Comparison of ENCODE assay signal across 1 cellular context in the genomic region with DNA sequence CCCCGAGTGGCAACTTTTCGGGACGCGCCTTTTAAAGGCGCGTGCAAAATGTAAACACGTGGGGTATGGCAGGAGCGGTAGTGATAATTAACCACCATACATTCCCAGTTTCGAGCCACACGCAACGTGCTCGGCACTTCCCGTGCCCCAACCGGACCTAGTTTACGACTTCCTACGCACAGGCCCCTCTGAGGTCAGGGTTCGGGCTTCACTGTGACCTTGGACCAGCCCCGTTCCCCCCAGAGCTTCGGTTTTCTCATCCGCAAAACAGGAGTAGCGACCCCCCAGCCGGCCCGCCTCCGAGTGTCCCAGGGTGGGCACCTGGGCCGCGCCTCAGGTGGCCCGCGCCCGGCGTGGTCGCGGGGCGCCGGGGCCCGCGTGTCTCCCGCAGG.
TF ChIP-seq lines count a peak whose summit lies in the region.

No MANE protein-coding gene starts in this region.

TF ChIP-seq in GM12878, 131 proteins besides CTCF, POLR2A, EP300 and RAD21 (continues in another document):
- TF ChIP-seq TCF7 (IDR thresholded peaks at IDR 0.05; ENCODE audit: borderline replicate concordance) = no peak
- peak; percentile 57 for TF ChIP-seq RAD51 (IDR thresholded peaks at IDR 0.05)
- peak; percentile 49; the same call in 1 of the 2 replicates for TF ChIP-seq SPI1 (IDR thresholded peaks at IDR 0.05; ENCODE audit: borderline replicate concordance, insufficient read depth, low read depth, low read length)
- TF ChIP-seq STAT1 (conservative IDR thresholded peaks at IDR 0.05) = no peak
- TF ChIP-seq, protein P1, sequence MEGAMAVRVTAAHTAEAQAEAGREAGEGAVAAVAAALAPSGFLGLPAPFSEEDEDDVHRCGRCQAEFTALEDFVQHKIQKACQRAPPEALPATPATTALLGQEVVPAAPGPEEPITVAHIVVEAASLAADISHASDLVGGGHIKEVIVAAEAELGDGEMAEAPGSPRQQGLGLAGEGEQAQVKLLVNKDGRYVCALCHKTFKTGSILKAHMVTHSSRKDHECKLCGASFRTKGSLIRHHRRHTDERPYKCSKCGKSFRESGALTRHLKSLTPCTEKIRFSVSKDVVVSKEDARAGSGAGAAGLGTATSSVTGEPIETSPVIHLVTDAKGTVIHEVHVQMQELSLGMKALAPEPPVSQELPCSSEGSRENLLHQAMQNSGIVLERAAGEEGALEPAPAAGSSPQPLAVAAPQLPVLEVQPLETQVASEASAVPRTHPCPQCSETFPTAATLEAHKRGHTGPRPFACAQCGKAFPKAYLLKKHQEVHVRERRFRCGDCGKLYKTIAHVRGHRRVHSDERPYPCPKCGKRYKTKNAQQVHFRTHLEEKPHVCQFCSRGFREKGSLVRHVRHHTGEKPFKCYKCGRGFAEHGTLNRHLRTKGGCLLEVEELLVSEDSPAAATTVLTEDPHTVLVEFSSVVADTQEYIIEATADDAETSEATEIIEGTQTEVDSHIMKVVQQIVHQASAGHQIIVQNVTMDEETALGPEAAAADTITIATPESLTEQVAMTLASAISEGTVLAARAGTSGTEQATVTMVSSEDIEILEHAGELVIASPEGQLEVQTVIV (IDR thresholded peaks at IDR 0.05; ENCODE audit: borderline replicate concordance, partially characterized antibody) = no peak
- TF ChIP-seq EED (IDR thresholded peaks at IDR 0.05; ENCODE audit: low read depth) = peak; percentile 58; the same call in 1 of the 2 replicates
- peak; percentile 70; the same call in 1 of the 2 replicates for TF ChIP-seq MTA2 (IDR thresholded peaks at IDR 0.05; ENCODE audit: low read depth)
- TF ChIP-seq NR2F1 (conservative IDR thresholded peaks at IDR 0.05) = peak; percentile 97
- TF ChIP-seq, protein P2, sequence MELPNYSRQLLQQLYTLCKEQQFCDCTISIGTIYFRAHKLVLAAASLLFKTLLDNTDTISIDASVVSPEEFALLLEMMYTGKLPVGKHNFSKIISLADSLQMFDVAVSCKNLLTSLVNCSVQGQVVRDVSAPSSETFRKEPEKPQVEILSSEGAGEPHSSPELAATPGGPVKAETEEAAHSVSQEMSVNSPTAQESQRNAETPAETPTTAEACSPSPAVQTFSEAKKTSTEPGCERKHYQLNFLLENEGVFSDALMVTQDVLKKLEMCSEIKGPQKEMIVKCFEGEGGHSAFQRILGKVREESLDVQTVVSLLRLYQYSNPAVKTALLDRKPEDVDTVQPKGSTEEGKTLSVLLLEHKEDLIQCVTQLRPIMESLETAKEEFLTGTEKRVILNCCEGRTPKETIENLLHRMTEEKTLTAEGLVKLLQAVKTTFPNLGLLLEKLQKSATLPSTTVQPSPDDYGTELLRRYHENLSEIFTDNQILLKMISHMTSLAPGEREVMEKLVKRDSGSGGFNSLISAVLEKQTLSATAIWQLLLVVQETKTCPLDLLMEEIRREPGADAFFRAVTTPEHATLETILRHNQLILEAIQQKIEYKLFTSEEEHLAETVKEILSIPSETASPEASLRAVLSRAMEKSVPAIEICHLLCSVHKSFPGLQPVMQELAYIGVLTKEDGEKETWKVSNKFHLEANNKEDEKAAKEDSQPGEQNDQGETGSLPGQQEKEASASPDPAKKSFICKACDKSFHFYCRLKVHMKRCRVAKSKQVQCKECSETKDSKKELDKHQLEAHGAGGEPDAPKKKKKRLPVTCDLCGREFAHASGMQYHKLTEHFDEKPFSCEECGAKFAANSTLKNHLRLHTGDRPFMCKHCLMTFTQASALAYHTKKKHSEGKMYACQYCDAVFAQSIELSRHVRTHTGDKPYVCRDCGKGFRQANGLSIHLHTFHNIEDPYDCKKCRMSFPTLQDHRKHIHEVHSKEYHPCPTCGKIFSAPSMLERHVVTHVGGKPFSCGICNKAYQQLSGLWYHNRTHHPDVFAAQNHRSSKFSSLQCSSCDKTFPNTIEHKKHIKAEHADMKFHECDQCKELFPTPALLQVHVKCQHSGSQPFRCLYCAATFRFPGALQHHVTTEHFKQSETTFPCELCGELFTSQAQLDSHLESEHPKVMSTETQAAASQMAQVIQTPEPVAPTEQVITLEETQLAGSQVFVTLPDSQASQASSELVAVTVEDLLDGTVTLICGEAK (IDR thresholded peaks at IDR 0.05; ENCODE audit: borderline replicate concordance) = peak; percentile 77
- 0 out of 2 replicates have a peak, but pooled peaks have one; percentile 64 for TF ChIP-seq SMARCA5 (IDR thresholded peaks at IDR 0.05)
- TF ChIP-seq CREB1 (IDR thresholded peaks at IDR 0.05; ENCODE audit: low read depth) = peak; percentile 42; the same call in 1 of the 2 replicates
- 0 out of 2 replicates have a peak, but pooled peaks have one; percentile 64 for TF ChIP-seq LARP7 (IDR thresholded peaks at IDR 0.05)
- TF ChIP-seq MYC (IDR thresholded peaks at IDR 0.05; ENCODE audit: insufficient read depth, insufficient read length, insufficient replicate concordance, low read length, severe bottlenecking) = peak; percentile 96
- 0 out of 2 replicates have a peak, but pooled peaks have one; percentile 32 for TF ChIP-seq CHD1 (IDR thresholded peaks at IDR 0.05; ENCODE audit: low read depth, low read length)
- TF ChIP-seq RB1 (IDR thresholded peaks at IDR 0.05; ENCODE audit: borderline replicate concordance) = 0 out of 2 replicates have a peak, but pooled peaks have one; percentile 23
- TF ChIP-seq, protein P3, sequence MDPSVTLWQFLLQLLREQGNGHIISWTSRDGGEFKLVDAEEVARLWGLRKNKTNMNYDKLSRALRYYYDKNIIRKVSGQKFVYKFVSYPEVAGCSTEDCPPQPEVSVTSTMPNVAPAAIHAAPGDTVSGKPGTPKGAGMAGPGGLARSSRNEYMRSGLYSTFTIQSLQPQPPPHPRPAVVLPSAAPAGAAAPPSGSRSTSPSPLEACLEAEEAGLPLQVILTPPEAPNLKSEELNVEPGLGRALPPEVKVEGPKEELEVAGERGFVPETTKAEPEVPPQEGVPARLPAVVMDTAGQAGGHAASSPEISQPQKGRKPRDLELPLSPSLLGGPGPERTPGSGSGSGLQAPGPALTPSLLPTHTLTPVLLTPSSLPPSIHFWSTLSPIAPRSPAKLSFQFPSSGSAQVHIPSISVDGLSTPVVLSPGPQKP (IDR thresholded peaks at IDR 0.05; ENCODE audit: low read depth, low read length) = 0 out of 2 replicates have a peak, but pooled peaks have one; percentile 26
- TF ChIP-seq BCL11A (IDR thresholded peaks at IDR 0.05; ENCODE audit: low read depth, low read length) = peak; percentile 32; the same call in 1 of the 2 replicates
- TF ChIP-seq POLR2AphosphoS5 (IDR thresholded peaks at IDR 0.05; ENCODE audit: low read length) = peak; percentile 78; the same call in 1 of the 2 replicates
- TF ChIP-seq GABPA (IDR thresholded peaks at IDR 0.05; ENCODE audit: low read depth) = peak; percentile 90
- no peak for TF ChIP-seq MTA3 (IDR thresholded peaks at IDR 0.05; ENCODE audit: borderline replicate concordance, low read length)
- TF ChIP-seq RUNX3 (IDR thresholded peaks at IDR 0.05; ENCODE audit: low read length) = peak; percentile 84
- TF ChIP-seq ZNF217 (IDR thresholded peaks at IDR 0.05) = 0 out of 2 replicates have a peak, but pooled peaks have one; percentile 63
- TF ChIP-seq MXI1 (IDR thresholded peaks at IDR 0.05; ENCODE audit: low read depth, low read length) = peak; percentile 98
- TF ChIP-seq, protein P4, sequence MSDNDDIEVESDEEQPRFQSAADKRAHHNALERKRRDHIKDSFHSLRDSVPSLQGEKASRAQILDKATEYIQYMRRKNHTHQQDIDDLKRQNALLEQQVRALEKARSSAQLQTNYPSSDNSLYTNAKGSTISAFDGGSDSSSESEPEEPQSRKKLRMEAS (IDR thresholded peaks at IDR 0.05; ENCODE audit: low read depth, low read length) = peak; percentile 97
- peak; percentile 96 for TF ChIP-seq NR2C1 (IDR thresholded peaks at IDR 0.05)
- TF ChIP-seq, protein P5, sequence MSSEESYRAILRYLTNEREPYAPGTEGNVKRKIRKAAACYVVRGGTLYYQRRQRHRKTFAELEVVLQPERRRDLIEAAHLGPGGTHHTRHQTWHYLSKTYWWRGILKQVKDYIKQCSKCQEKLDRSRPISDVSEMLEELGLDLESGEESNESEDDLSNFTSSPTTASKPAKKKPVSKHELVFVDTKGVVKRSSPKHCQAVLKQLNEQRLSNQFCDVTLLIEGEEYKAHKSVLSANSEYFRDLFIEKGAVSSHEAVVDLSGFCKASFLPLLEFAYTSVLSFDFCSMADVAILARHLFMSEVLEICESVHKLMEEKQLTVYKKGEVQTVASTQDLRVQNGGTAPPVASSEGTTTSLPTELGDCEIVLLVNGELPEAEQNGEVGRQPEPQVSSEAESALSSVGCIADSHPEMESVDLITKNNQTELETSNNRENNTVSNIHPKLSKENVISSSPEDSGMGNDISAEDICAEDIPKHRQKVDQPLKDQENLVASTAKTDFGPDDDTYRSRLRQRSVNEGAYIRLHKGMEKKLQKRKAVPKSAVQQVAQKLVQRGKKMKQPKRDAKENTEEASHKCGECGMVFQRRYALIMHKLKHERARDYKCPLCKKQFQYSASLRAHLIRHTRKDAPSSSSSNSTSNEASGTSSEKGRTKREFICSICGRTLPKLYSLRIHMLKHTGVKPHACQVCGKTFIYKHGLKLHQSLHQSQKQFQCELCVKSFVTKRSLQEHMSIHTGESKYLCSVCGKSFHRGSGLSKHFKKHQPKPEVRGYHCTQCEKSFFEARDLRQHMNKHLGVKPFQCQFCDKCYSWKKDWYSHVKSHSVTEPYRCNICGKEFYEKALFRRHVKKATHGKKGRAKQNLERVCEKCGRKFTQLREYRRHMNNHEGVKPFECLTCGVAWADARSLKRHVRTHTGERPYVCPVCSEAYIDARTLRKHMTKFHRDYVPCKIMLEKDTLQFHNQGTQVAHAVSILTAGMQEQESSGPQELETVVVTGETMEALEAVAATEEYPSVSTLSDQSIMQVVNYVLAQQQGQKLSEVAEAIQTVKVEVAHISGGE (CRISPR knock-in tag; IDR thresholded peaks at IDR 0.05) = peak; percentile 83
- peak; percentile 75; the same call in 1 of the 2 replicates for TF ChIP-seq IRF4 (IDR thresholded peaks at IDR 0.05; ENCODE audit: low read depth, low read length)
- TF ChIP-seq, protein P6, sequence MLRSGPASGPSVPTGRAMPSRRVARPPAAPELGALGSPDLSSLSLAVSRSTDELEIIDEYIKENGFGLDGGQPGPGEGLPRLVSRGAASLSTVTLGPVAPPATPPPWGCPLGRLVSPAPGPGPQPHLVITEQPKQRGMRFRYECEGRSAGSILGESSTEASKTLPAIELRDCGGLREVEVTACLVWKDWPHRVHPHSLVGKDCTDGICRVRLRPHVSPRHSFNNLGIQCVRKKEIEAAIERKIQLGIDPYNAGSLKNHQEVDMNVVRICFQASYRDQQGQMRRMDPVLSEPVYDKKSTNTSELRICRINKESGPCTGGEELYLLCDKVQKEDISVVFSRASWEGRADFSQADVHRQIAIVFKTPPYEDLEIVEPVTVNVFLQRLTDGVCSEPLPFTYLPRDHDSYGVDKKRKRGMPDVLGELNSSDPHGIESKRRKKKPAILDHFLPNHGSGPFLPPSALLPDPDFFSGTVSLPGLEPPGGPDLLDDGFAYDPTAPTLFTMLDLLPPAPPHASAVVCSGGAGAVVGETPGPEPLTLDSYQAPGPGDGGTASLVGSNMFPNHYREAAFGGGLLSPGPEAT (IDR thresholded peaks at IDR 0.05; ENCODE audit: low read depth) = 0 out of 2 replicates have a peak, but pooled peaks have one; percentile 22
- TF ChIP-seq, protein P7, sequence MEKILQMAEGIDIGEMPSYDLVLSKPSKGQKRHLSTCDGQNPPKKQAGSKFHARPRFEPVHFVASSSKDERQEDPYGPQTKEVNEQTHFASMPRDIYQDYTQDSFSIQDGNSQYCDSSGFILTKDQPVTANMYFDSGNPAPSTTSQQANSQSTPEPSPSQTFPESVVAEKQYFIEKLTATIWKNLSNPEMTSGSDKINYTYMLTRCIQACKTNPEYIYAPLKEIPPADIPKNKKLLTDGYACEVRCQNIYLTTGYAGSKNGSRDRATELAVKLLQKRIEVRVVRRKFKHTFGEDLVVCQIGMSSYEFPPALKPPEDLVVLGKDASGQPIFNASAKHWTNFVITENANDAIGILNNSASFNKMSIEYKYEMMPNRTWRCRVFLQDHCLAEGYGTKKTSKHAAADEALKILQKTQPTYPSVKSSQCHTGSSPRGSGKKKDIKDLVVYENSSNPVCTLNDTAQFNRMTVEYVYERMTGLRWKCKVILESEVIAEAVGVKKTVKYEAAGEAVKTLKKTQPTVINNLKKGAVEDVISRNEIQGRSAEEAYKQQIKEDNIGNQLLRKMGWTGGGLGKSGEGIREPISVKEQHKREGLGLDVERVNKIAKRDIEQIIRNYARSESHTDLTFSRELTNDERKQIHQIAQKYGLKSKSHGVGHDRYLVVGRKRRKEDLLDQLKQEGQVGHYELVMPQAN (conservative IDR thresholded peaks at IDR 0.05) = peak; percentile 86; the same call in 1 of the 2 replicates
- TF ChIP-seq, protein P8, sequence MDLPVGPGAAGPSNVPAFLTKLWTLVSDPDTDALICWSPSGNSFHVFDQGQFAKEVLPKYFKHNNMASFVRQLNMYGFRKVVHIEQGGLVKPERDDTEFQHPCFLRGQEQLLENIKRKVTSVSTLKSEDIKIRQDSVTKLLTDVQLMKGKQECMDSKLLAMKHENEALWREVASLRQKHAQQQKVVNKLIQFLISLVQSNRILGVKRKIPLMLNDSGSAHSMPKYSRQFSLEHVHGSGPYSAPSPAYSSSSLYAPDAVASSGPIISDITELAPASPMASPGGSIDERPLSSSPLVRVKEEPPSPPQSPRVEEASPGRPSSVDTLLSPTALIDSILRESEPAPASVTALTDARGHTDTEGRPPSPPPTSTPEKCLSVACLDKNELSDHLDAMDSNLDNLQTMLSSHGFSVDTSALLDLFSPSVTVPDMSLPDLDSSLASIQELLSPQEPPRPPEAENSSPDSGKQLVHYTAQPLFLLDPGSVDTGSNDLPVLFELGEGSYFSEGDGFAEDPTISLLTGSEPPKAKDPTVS (IDR thresholded peaks at IDR 0.05; ENCODE audit: low read depth, low read length) = no peak
- peak in 1 of 2 experiments; percentile 21; a peak in 1 of 4 replicates for TF ChIP-seq ETV6 (conservative IDR thresholded peaks at IDR 0.05 in 1 of 2, IDR thresholded peaks at IDR 0.05 in 1 of 2; ENCODE audit: borderline replicate concordance in 1 of 2, low read depth in 1 of 2)
- TF ChIP-seq ZNF274 (IDR thresholded peaks at IDR 0.05; ENCODE audit: insufficient read depth, insufficient read length) = no peak
- peak; percentile 86 to 87 for TF ChIP-seq BHLHE40 (IDR thresholded peaks at IDR 0.05; ENCODE audit: borderline replicate concordance in 1 of 2, low read depth in 2 of 2, low read length in 1 of 2)
- TF ChIP-seq CBFB (IDR thresholded peaks at IDR 0.05; ENCODE audit: low read depth) = no peak
- no peak for TF ChIP-seq MYB (IDR thresholded peaks at IDR 0.05; ENCODE audit: borderline replicate concordance, low read depth, low read length)
- peak; percentile 82 for TF ChIP-seq FOXK2 (IDR thresholded peaks at IDR 0.05)
